In genomic region chr15:99097441-99098410, GRCh38 we compare ENCODE assay signal across 22 cellular contexts.
"Had no signal": no experiment of that assay in that cellular context is flagged by ENCODE, and none has a peak within 500 bp of the region (broad histone marks: within the 10 kb centered on the region; RNA-seq: fewer than 3 reads in every experiment).

No MANE protein-coding gene starts in this region.

- H3K4me3 ChIP-seq: sigmoid colon, spleen, tibial artery had no signal

- H3K27ac Mint-ChIP-seq: activated naive CD4-positive, alpha-beta T cell treated with anti-CD3 and anti-CD28 coated beads for 36 hours; activated naive CD8-positive, alpha-beta T cell treated with anti-CD3 and anti-CD28 coated beads, Interleukin-2, amount 10 ng/mL, durations not matched to agents 7 days and 5 days; activated T-cell treated with anti-CD3 and anti-CD28 coated beads, Interleukin-2, amount 50 U/mL, for 72 hours; WTC11 had no signal

- ATAC-seq: activated T-cell treated with anti-CD3 and anti-CD28 coated beads, Interleukin-2, amount 50 U/mL, for 72 hours; left ventricle myocardium superior; SK-N-SH treated with all-trans-retinoic acid at 6 μM for 48 hours; stimulated activated naive CD8-positive, alpha-beta T cell treated with anti-CD3 and anti-CD28 coated beads, Interleukin-15, Interleukin-2, amounts not matched to agents 100 U/mL and 50 U/mL, for 24 hours; WTC11 had no signal

- H3K36me3 Mint-ChIP-seq: activated naive CD8-positive, alpha-beta T cell treated with anti-CD3 and anti-CD28 coated beads, Interleukin-2, amount 10 ng/mL, durations not matched to agents 7 days and 5 days; WTC11 had no signal

- H3K27me3 ChIP-seq: sigmoid colon, tibial artery had no signal

- H3K9me3 ChIP-seq: sigmoid colon, spleen, tibial artery had no signal

- H3K4me3 Mint-ChIP-seq: activated naive CD4-positive, alpha-beta T cell treated with anti-CD3 and anti-CD28 coated beads for 36 hours; activated naive CD8-positive, alpha-beta T cell treated with anti-CD3 and anti-CD28 coated beads, Interleukin-2, amount 10 ng/mL, durations not matched to agents 7 days and 5 days; activated T-cell treated with anti-CD3 and anti-CD28 coated beads, Interleukin-2, amount 50 U/mL, for 72 hours; WTC11 had no signal

- H3K4me1 Mint-ChIP-seq: activated naive CD8-positive, alpha-beta T cell treated with anti-CD3 and anti-CD28 coated beads, Interleukin-2, amount 10 ng/mL, durations not matched to agents 7 days and 5 days had no signal

- DNase-seq: activated CD4-positive, alpha-beta T cell treated with anti-CD3 and anti-CD28 coated beads for 4 hours; activated CD4-positive, alpha-beta T cell treated with anti-CD3 and anti-CD28 coated beads, Interleukin-2, amount 50 U/mL, for 48 hours; activated effector memory CD4-positive, alpha-beta T cell treated with Interleukin-2 at 50 U/mL for 16 hours; activated naive CD4-positive, alpha-beta T cell treated with anti-CD3 and anti-CD28 coated beads for 36 hours; activated naive CD8-positive, alpha-beta T cell treated with anti-CD3 and anti-CD28 coated beads, Interleukin-2, amount 10 ng/mL, durations not matched to agents 7 days and 5 days; activated T-cell treated with anti-CD3 and anti-CD28 coated beads, Interleukin-2, amount 50 U/mL, for 72 hours; amniotic stem cell; cerebellar nuclear complex; cortex of kidney; hypothalamus; left ventricle myocardium superior; midbrain; occipital lobe; spleen; stimulated activated CD4-positive, alpha-beta T cell treated with anti-CD3 and anti-CD28 coated beads, Interleukin-4, amount 100 ng/mL, for 24 hours; stimulated activated naive CD8-positive, alpha-beta T cell treated with anti-CD3 and anti-CD28 coated beads, Interleukin-15, Interleukin-2, amounts not matched to agents 100 U/mL and 50 U/mL, for 24 hours; substantia nigra; T-helper 1 cell; tibial artery had no signal

- H3K36me3 ChIP-seq: sigmoid colon, spleen, tibial artery had no signal

- H3K9me3 Mint-ChIP-seq: activated naive CD4-positive, alpha-beta T cell treated with anti-CD3 and anti-CD28 coated beads for 36 hours; activated naive CD8-positive, alpha-beta T cell treated with anti-CD3 and anti-CD28 coated beads, Interleukin-2, amount 10 ng/mL, durations not matched to agents 7 days and 5 days; activated T-cell treated with anti-CD3 and anti-CD28 coated beads, Interleukin-2, amount 50 U/mL, for 72 hours; WTC11 had no signal

- H3K27ac ChIP-seq: spleen, tibial artery had no signal
